In genomic region chr3:183701744-183702143, GRCh38 we compare ENCODE assay signal across 23 cellular contexts. TPM values are rescaled to one million over a fixed set of nuclear protein-coding genes. Genes with fewer than 3 reads are reported as not detected.
A peak's percentile ranks its signal among the peaks of the same experiment; 100 is the strongest.
DNase-seq lines count a peak whose midpoint lies in the region; ATAC-seq, FAIRE-seq and TF ChIP-seq lines count a peak whose summit lies in the region.
"Had no signal": no experiment of that assay in that cellular context is flagged by ENCODE, and none has a peak within 500 bp of the region (broad histone marks: within the 10 kb centered on the region; RNA-seq: fewer than 3 reads in every experiment).

No MANE protein-coding gene starts in this region.

- H3K79me2 ChIP-seq in GM12878 (ENCODE audit: control insufficient read depth, insufficient read depth, low read length) = peaks cover 85% of the 10 kb centered on the region

- TF ChIP-seq POLR2A in GM12878 (IDR thresholded peaks at IDR 0.05; ENCODE audit: low read depth, low read length) = no peak

- H3K36me3 ChIP-seq in GM12878 (ENCODE audit: control insufficient read depth in 2 of 2, insufficient read depth in 2 of 2, low read length in 1 of 2) = peaks cover 0 to 4% of the 10 kb centered on the region in 2 experiments; a peak in 1 of 4 replicates
- H3K36me3 ChIP-seq in left lung = peaks cover 0 to 10% of the 10 kb centered on the region in 2 donors
- H3K36me3 ChIP-seq in aorta (ENCODE audit: control insufficient read depth in 1 of 2, insufficient read depth in 2 of 2, low read length in 1 of 2) = no peaks in the 10 kb centered on the region

- no peaks in the 10 kb centered on the region; the same call in 1 of the 2 replicates for H4K20me1 ChIP-seq in GM12878 (ENCODE audit: control insufficient read depth, insufficient read depth)

- in situ Hi-C loops in GM12878 (cut with MboI) = no loop called here

- DNase-seq in NCI-H510A treated with DMSO at 0.1 percent for 48 hours (lab: John Stamatoyannopoulos, UW) = peak; percentile 35
- no peak for DNase-seq in NCI-H510A (lab: John Stamatoyannopoulos, UW)
- no peak for DNase-seq in GM12878 (ENCODE audit: low read depth, low spot score)
- no peak for DNase-seq in left lung
- DNase-seq in aorta = no peak
- DNase-seq in NCI-H2227 (lab: John Stamatoyannopoulos, UW; ENCODE audit: unreplicated experiment) = no peak
- DNase-seq: activated CD8-positive, alpha-beta T cell treated with anti-CD3 and anti-CD28 coated beads for 36 hours; amniotic stem cell; Calu3; central memory CD4-positive, alpha-beta T cell; erythroblast; midbrain; MM.1S; NCI-H146; stimulated activated CD4-positive, alpha-beta T cell treated with anti-CD3 and anti-CD28 coated beads, Interleukin-4, amount 100 ng/mL, for 1 hour; stimulated activated naive CD8-positive, alpha-beta T cell treated with anti-CD3 and anti-CD28 coated beads, Interleukin-15, amount 100 ng/mL, for 72 hours; upper lobe of left lung had no signal

- WGBS in GM12878 (ENCODE audit: insufficient coverage, insufficient replicate concordance, low lambda C conversion rate, missing lambda C conversion rate) = 100% methylated on average over 5 of the region's 5 CpGs
- WGBS in aorta, 2 donors = 92 to 95% methylated on average over 5 of the region's 5 CpGs

- H3K27me3 ChIP-seq in GM12878 (replicated peaks in 1 of 2; ENCODE audit: control insufficient read depth in 2 of 2, insufficient read depth in 2 of 2, low read length in 1 of 2) (no peaks in the 10 kb centered on the region), left lung (no peaks in the 10 kb centered on the region), aorta (ENCODE audit: control insufficient read depth in 1 of 2, insufficient read depth in 2 of 2, low read length in 1 of 2) (no peaks in the 10 kb centered on the region)
- H3K27me3 ChIP-seq: upper lobe of left lung had no signal

- TF ChIP-seq RAD21 in GM12878 (IDR thresholded peaks at IDR 0.05; ENCODE audit: insufficient read depth, low read depth, low read length) = no peak

- H3K27ac ChIP-seq in GM12878 (ENCODE audit: control insufficient read depth, insufficient read depth) (no peak overlapping the region), left lung (no peak overlapping the region), aorta (ENCODE audit: low read depth in 1 of 2, low read length in 2 of 2) (no peak overlapping the region)
- H3K27ac ChIP-seq: skin epidermis, upper lobe of left lung had no signal

- no peak overlapping the region for H3K9ac ChIP-seq in GM12878 (ENCODE audit: control insufficient read depth, insufficient read depth, low read length)

- H3K4me3 ChIP-seq in GM12878 = no peak overlapping the region
- H3K4me3 ChIP-seq in left lung = no peak overlapping the region
- no peak overlapping the region for H3K4me3 ChIP-seq in aorta (ENCODE audit: low read length in 2 of 2)
- H3K4me3 ChIP-seq: skin epidermis, upper lobe of left lung had no signal

- no peak for FAIRE-seq in GM12878 (lab: Jason Lieb, UNC)
- FAIRE-seq: frontal cortex, RCC 7860 had no signal

- H3K4me2 ChIP-seq in GM12878 (ENCODE audit: control insufficient read depth, insufficient read depth) = no peak overlapping the region; the same call in 1 of the 2 replicates

- no peaks in the 10 kb centered on the region for H3K9me3 ChIP-seq in GM12878 (replicated peaks; ENCODE audit: control insufficient read depth, insufficient read depth, low read length)
- no peaks in the 10 kb centered on the region for H3K9me3 ChIP-seq in left lung
- H3K9me3 ChIP-seq in aorta (ENCODE audit: control insufficient read depth, low read length) = no peaks in the 10 kb centered on the region
- H3K9me3 ChIP-seq: upper lobe of left lung had no signal

- POLR2A ChIA-PET in GM12878 (lab: Charles Lee) = interaction anchor here (1.0 kb wide), 1 partner anchor 60 kb away, joined by 3 read pairs; no protein-coding TSS in a partner anchor

- RAD21 ChIA-PET in GM12878 (lab: Charles Lee; ENCODE audit: unreplicated experiment) = no interaction called here

- no peak for TF ChIP-seq EP300 in GM12878 (IDR thresholded peaks at IDR 0.05; ENCODE audit: borderline replicate concordance in 1 of 2, control insufficient read depth in 1 of 2, low read depth in 2 of 2, low read length in 2 of 2)

- intact Hi-C loops in GM12878 (cut with micrococcal nuclease; ENCODE audit: unreplicated experiment) = no loop called here
- intact Hi-C loops in left lung (cut with DNase I) = no loop called here
- intact Hi-C loops in aorta (cut with DNase I) = no loop called here

- H2AFZ ChIP-seq in GM12878 (ENCODE audit: control insufficient read depth, low read depth, low read length) = no peak overlapping the region

- ATAC-seq in GM12878 = no peak
- ATAC-seq in left lung = peak; percentile 29
- ATAC-seq in aorta (ENCODE audit: low FRiP score) = no peak
- no peak for ATAC-seq in SK-N-SH treated with all-trans-retinoic acid at 6 μM for 48 hours
- no peak for ATAC-seq in HG03139 (IDR thresholded peaks at IDR 0.05; ENCODE audit: unreplicated experiment)
- ATAC-seq: activated CD4-positive, CD25-positive, alpha-beta regulatory T cell treated with anti-CD3 and anti-CD28 coated beads, Interleukin-2, amount 50 U/mL, for 24 hours; activated CD8-positive, alpha-beta T cell treated with anti-CD3 and anti-CD28 coated beads for 36 hours; stimulated activated naive CD8-positive, alpha-beta T cell treated with anti-CD3 and anti-CD28 coated beads, Interleukin-15, amount 100 ng/mL, for 72 hours had no signal

- SMC1A ChIA-PET in GM12878 (lab: Charles Lee; ENCODE audit: uncharacterized antibody, unreplicated experiment) = interaction anchor here (0.8 kb wide), 1 partner anchor 222 kb away, joined by 3 read pairs; no protein-coding TSS in a partner anchor

- TF ChIP-seq CTCF in GM12878 (IDR thresholded peaks at IDR 0.05 in 2 of 3, conservative IDR thresholded peaks at IDR 0.05 in 1 of 3; ENCODE audit: control insufficient read depth in 2 of 3, extremely low read depth in 1 of 3, insufficient read depth in 1 of 3, low read depth in 3 of 3, low read length in 3 of 3) (no peak), left lung (IDR thresholded peaks at IDR 0.05) (no peak)

- CTCF ChIA-PET in GM12878 (lab: Yijun Ruan, JAX) = interaction anchor here (1.2 to 1.7 kb wide), 2 partner anchors 64 to 110 kb away, joined by 3 to 6 read pairs; no protein-coding TSS in a partner anchor

- H3K4me1 ChIP-seq in GM12878 (ENCODE audit: control insufficient read depth, insufficient read depth, low read length) (no peaks in the 10 kb centered on the region), left lung (peaks cover 14 to 47% of the 10 kb centered on the region in 2 donors), aorta (ENCODE audit: control insufficient read depth in 1 of 2, insufficient read depth in 2 of 2, low read length in 2 of 2) (peaks cover 3 to 5% of the 10 kb centered on the region in 2 donors)

- BruUV-seq in GM12878 (replicated peaks; lab: Mats Ljungman, UMichigan) = TSS peak; percentile 32

TF ChIP-seq in SK-N-SH treated with all-trans-retinoic acid at 6 μM for 48 hours, 23 proteins besides CTCF, POLR2A, EP300 and RAD21:
- TF ChIP-seq ARNTL (CRISPR knock-in tag; IDR thresholded peaks at IDR 0.05; ENCODE audit: borderline replicate concordance, low read depth) (no peak), ZNF8 (CRISPR knock-in tag; IDR thresholded peaks at IDR 0.05) (no peak), ZNF70 (CRISPR knock-in tag; IDR thresholded peaks at IDR 0.05) (no peak), PATZ1 (CRISPR knock-in tag; IDR thresholded peaks at IDR 0.05; ENCODE audit: borderline replicate concordance) (no peak), RARB (CRISPR knock-in tag; IDR thresholded peaks at IDR 0.05) (no peak), ZNF565 (CRISPR knock-in tag; conservative IDR thresholded peaks at IDR 0.05; ENCODE audit: low read depth) (no peak)

RNA-seq across cellular contexts. Expression of gene YEATS2, which starts 4.1 kb away (rescaled TPM):
- 306 and 321 TPM in 2 replicates for total RNA-seq in GM12878 (2013; cell fraction: nucleolus; rRNA removed)
- total RNA-seq in GM12878 (2014; rRNA removed) (31.0 and 32.9 TPM in 2 replicates), GM12878 (2014; rRNA removed; fragmentation: Illumina TruSeq; extraction: Trizol) (31.8 and 32.7 TPM in 2 replicates), GM12878 (2021) (24.0 and 24.8 TPM in 2 replicates), left lung (10 to 100 TPM; 28.4 to 32.4 TPM), aorta (10 to 100 TPM; 25.8 to 48.1 TPM)
- 11.2 TPM for polyA plus RNA-seq in GM12878 (2011; ENCODE audit: low read depth)
- polyA plus RNA-seq in GM12878 (2011; rRNA removed) (54.9 and 65.3 TPM in 2 replicates), GM12878 (2014; fragmentation: Illumina TruSeq; extraction: Trizol) (23.8 and 34.8 TPM in 2 replicates), GM12878 (2014; fragmentation: Nextera tagmentation; extraction: Ambion mirVana) (1 to 10 TPM; 1.9 to 3.8 TPM), GM12878 (2014; rRNA removed) (22.6 and 26.8 TPM in 2 replicates), GM12878 (2016; fragmentation: Nextera tagmentation; extraction: Ambion mirVana) (10 to 100 TPM; 15.3 to 17.2 TPM), aorta (1 to 10 TPM; 4.5 to 9.8 TPM)
- polyA plus RNA-seq in GM12878 (2011; cell fraction: cytosol; rRNA removed) = 57.4 and 60.2 TPM in 2 replicates
- polyA plus RNA-seq in GM12878 (2011; cell fraction: nucleus; rRNA removed) = 81.2 and 90.0 TPM in 2 replicates
- polyA plus RNA-seq in GM12878 (2012) = 16.9 and 26.7 TPM in 2 replicates
- polyA minus RNA-seq in GM12878 (2011; rRNA and poly(A)+ RNA removed) = 100.0 and 107 TPM in 2 replicates
- 27.1 and 27.8 TPM in 2 replicates for polyA minus RNA-seq in GM12878 (2011; cell fraction: cytosol; rRNA and poly(A)+ RNA removed)
- 52.5 and 80.7 TPM in 2 replicates for polyA minus RNA-seq in GM12878 (2011; cell fraction: nucleus; rRNA and poly(A)+ RNA removed)
